Comparison of ENCODE assay signal across 16 cellular contexts in the genomic region with DNA sequence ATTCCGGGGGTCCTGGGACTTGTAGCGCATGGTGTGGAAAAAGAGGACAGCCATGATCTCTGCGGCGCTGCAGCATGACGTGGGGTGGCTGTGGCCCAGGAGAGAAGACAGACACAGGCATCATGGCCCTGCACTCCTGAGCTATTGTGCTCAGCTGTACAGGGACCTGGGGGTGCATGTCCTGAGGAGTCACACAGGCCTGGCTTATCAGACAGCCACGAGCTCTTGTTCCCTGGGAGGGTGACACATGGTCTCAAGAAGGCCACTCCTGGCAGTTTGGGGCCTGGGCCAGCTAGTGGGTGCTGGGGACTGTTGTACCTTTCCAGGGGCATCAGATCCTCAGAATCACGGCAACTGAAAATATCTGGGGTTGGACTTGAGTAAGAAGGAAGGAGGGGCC. TPM values are rescaled to one million over a fixed set of nuclear protein-coding genes. Genes with fewer than 3 reads are reported as not detected.
DNase-seq lines count a peak whose midpoint lies in the region; ATAC-seq and TF ChIP-seq lines count a peak whose summit lies in the region.
"Had no signal": no experiment of that assay in that cellular context is flagged by ENCODE, and none has a peak within 500 bp of the region (broad histone marks: within the 10 kb centered on the region; RNA-seq: fewer than 3 reads in every experiment).

No MANE protein-coding gene starts in this region.

- H3K27ac Mint-ChIP-seq in neural crest cell (ENCODE audit: unreplicated experiment): peak overlapping the region; percentile 67
- H3K27ac Mint-ChIP-seq: activated T-helper 1 cell treated with anti-CD3 and anti-CD28 coated beads, Interleukin-12 subunit alpha, Interleukin-12 subunit beta, Interleukin-2, Interleukin-4 antibody, amounts not matched to agents 30 ng/mL and 10 ng/mL and 1 ng/mL, durations not matched to agents 14 hours and 24 hours and 36 hours had no signal

- H3K27me3 ChIP-seq in esophagus squamous epithelium: no peaks in the 10 kb centered on the region

- H3K4me1 Mint-ChIP-seq in neural crest cell: peaks cover 29% of the 10 kb centered on the region

- no peaks in the 10 kb centered on the region for H3K9me3 Mint-ChIP-seq in neural crest cell
- H3K9me3 Mint-ChIP-seq: activated T-helper 1 cell treated with anti-CD3 and anti-CD28 coated beads, Interleukin-12 subunit alpha, Interleukin-12 subunit beta, Interleukin-2, Interleukin-4 antibody, amounts not matched to agents 30 ng/mL and 10 ng/mL and 1 ng/mL, durations not matched to agents 14 hours and 24 hours and 36 hours; nephron had no signal

- no peaks in the 10 kb centered on the region for H3K27me3 Mint-ChIP-seq in neural crest cell (ENCODE audit: low read depth)
- H3K27me3 Mint-ChIP-seq: T-helper 17 cell had no signal

- H3K9me3 ChIP-seq in esophagus squamous epithelium: no peaks in the 10 kb centered on the region

- H3K4me3 Mint-ChIP-seq in neural crest cell: peak overlapping the region; percentile 19
- H3K4me3 Mint-ChIP-seq: activated T-helper 1 cell treated with anti-CD3 and anti-CD28 coated beads, Interleukin-12 subunit alpha, Interleukin-12 subunit beta, Interleukin-2, Interleukin-4 antibody, amounts not matched to agents 30 ng/mL and 10 ng/mL and 1 ng/mL, durations not matched to agents 14 hours and 24 hours and 36 hours; nephron; T-helper 17 cell had no signal

- H3K4me3 ChIP-seq in esophagus squamous epithelium: no peak overlapping the region
- H3K4me3 ChIP-seq: skin epidermis had no signal

- 82 to 95% methylated on average over 4 of the region's 7 CpGs for WGBS in esophagus squamous epithelium, 2 donors

- intact Hi-C loops in Right ventricle myocardium inferior (cut with DNase I): no loop called here
- intact Hi-C loops in cardiac septum (cut with DNase I): no loop called here
- intact Hi-C loops in esophagus squamous epithelium (cut with DNase I): no loop called here

- H3K36me3 ChIP-seq in esophagus squamous epithelium: peaks cover 29 to 80% (median 31%) of the 10 kb centered on the region in 3 donors

- H3K4me1 ChIP-seq in esophagus squamous epithelium: peaks cover 56 to 92% (median 63%) of the 10 kb centered on the region in 3 donors

- H3K36me3 Mint-ChIP-seq in neural crest cell (ENCODE audit: low read depth): peaks cover 8% of the 10 kb centered on the region

- H3K27ac ChIP-seq in esophagus squamous epithelium: peak overlapping the region; percentile 15 to 84 (median 56)

- ATAC-seq in Right ventricle myocardium inferior (peak; percentile 32), GM18907 (IDR thresholded peaks at IDR 0.05; ENCODE audit: unreplicated experiment) (no peak)
- ATAC-seq: T-helper 17 cell had no signal

- no peak for TF ChIP-seq POLR2A in esophagus squamous epithelium (IDR thresholded peaks at IDR 0.05)

- DNase-seq in Right ventricle myocardium inferior (ENCODE audit: missing footprints) (no peak), cardiac septum (ENCODE audit: low spot score) (no peak), esophagus squamous epithelium (lab: John Stamatoyannopoulos, UW) (no peak), neural crest cell (ENCODE audit: low read depth, low spot score) (no peak), OCI-M1 (lab: John Stamatoyannopoulos, UW) (no peak), C1 segment of cervical spinal cord (lab: John Stamatoyannopoulos, UW) (no peak), cerebellar cortex (ENCODE audit: low spot score) (no peak)
- DNase-seq: Karpas-422, left cardiac atrium, NCI-H1436 treated with DMSO at 0.1 percent for 48 hours, NCI-H526, T-helper 17 cell had no signal

- TF ChIP-seq CTCF in esophagus squamous epithelium (IDR thresholded peaks at IDR 0.05): no peak
- no peak for TF ChIP-seq CTCF in neural crest cell (conservative IDR thresholded peaks at IDR 0.05)

RNA-seq across cellular contexts. Expression of a gene that starts 13.7 kb away (rescaled TPM):
- 48.1 TPM for total RNA-seq in Right ventricle myocardium inferior
- total RNA-seq in cardiac septum: 34.6 TPM
- total RNA-seq in esophagus squamous epithelium: 100 to 1,000 TPM; 497 to 698 (median 627) TPM
- total RNA-seq in neural crest cell: 556 and 564 TPM in 2 replicates

Comparison
In these comparisons a context has a peak if more than half of its experiments do, and no peak if none do; other contexts are left out.
1. RNA of a gene that starts 13.7 kb away (total RNA-seq): 497 to 698 TPM in esophagus squamous epithelium and 556 to 564 TPM in neural crest cell; 48.1 TPM in Right ventricle myocardium inferior (single experiment) and 34.6 TPM in cardiac septum (single experiment); every median in the first group is over 10 times any median in the second.